In genomic region chr20:63394635-63395455, GRCh38 we compare ENCODE assay signal across 23 cellular contexts. TPM values are rescaled to one million over a fixed set of nuclear protein-coding genes. Genes with fewer than 3 reads are reported as not detected.
"Had no signal": no experiment of that assay in that cellular context is flagged by ENCODE, and none has a peak within 500 bp of the region (broad histone marks: within the 10 kb centered on the region; RNA-seq: fewer than 3 reads in every experiment).

No MANE protein-coding gene starts in this region.

- DNase-seq: activated CD4-positive, alpha-beta T cell treated with anti-CD3 and anti-CD28 coated beads for 4 hours; activated CD4-positive, alpha-beta T cell treated with anti-CD3 and anti-CD28 coated beads, Interleukin-2, amount 50 U/mL, for 48 hours; activated CD4-positive, CD25-positive, alpha-beta regulatory T cell; activated CD8-positive, alpha-beta memory T cell treated with anti-CD3 and anti-CD28 coated beads, Interleukin-2, amount 50 U/mL, for 48 hours; activated naive CD4-positive, alpha-beta T cell treated with anti-CD3 and anti-CD28 coated beads, Interleukin-2, amount 10 ng/mL, durations not matched to agents 7 days and 5 days; activated T-cell treated with anti-CD3 and anti-CD28 coated beads, Interleukin-2, amount 50 U/mL, for 4 hours; immature natural killer cell; lower lobe of right lung; mucosa of descending colon; stimulated activated CD4-positive, alpha-beta T cell treated with anti-CD3 and anti-CD28 coated beads, Interleukin-12 subunit alpha, Interleukin-12 subunit beta, amount 100 ng/mL, for 4 hours; stimulated activated naive CD8-positive, alpha-beta T cell treated with anti-CD3 and anti-CD28 coated beads, Interleukin-15, amount 100 ng/mL, for 72 hours; T-helper 17 cell; tibial artery had no signal

- H3K36me3 ChIP-seq: cardiac muscle cell, heart left ventricle, lower lobe of right lung, tibial artery had no signal

- H3K4me1 ChIP-seq: heart left ventricle, lower lobe of right lung, tibial artery had no signal

- H3K27ac ChIP-seq: cardiac muscle cell, heart left ventricle, lower lobe of right lung, tibial artery had no signal

- H3K4me3 ChIP-seq: cardiac muscle cell, heart left ventricle, lower lobe of right lung, mucosa of descending colon, tibial artery had no signal

- ATAC-seq: activated T-cell treated with anti-CD3 and anti-CD28 coated beads, Interleukin-2, amount 50 U/mL, for 4 hours; heart left ventricle; left lobe of liver; lower lobe of right lung; mucosa of descending colon; stimulated activated naive CD8-positive, alpha-beta T cell treated with anti-CD3 and anti-CD28 coated beads, Interleukin-15, amount 100 ng/mL, for 72 hours; T-helper 17 cell had no signal

- H3K9me3 ChIP-seq: lower lobe of right lung, mucosa of descending colon had no signal

RNA-seq across cellular contexts. Expression of gene CHRNA4, which starts 33.7 kb away (rescaled TPM):
- total RNA-seq: activated CD8-positive, alpha-beta memory T cell treated with anti-CD3 and anti-CD28 coated beads for 36 hours; activated T-cell treated with anti-CD3 and anti-CD28 coated beads, Interleukin-2, amount 50 U/mL, for 4 hours; chondrocyte; epithelial cell of proximal tubule; fibroblast of villous mesenchyme; kidney epithelial cell; lower lobe of right lung; mucosa of descending colon; osteoblast; T-helper 17 cell; ureter had no signal
- polyA plus RNA-seq: cardiac muscle cell, immature natural killer cell had no signal
